Comparison of ENCODE assay signal across 1 cellular context in the genomic region with DNA sequence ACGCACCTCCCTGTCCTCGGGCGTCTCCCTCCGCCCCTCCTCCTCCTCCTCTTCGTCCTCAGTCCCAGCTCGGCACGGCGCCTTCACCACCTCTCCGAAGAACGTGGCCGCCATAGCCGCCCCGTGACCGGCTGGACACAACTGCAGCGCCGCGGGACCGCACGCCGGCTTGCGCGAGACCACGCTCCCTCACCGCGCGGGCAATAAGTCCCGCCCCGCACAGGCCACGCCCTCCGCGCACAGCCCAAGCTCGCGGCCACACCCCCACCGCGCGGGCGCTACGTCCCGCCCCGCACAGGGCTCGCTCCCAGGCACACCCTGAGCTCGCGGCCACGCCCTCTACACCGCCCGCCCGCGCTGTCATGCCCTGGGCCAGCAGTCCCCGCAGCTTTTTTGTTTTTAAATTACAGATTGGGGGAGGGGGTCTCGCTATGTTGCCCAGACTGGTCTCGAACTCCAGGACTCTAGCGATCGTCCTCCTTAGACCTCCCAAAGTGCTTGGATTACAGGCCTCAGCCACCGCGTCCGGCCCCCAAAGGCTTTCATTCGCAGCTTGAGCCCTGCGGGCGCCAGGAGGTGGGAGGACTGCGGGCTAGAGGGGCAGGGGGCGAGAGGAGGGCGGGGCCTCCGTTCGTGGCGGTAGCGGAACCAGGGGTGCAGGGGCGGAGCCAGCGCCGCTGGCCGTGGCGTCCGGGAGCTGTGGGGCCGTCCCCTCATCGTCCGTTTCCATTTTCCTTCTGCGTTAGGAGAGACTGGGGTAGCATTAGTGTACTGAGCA.
TF ChIP-seq lines count a peak whose summit lies in the region.

A gene with protein sequence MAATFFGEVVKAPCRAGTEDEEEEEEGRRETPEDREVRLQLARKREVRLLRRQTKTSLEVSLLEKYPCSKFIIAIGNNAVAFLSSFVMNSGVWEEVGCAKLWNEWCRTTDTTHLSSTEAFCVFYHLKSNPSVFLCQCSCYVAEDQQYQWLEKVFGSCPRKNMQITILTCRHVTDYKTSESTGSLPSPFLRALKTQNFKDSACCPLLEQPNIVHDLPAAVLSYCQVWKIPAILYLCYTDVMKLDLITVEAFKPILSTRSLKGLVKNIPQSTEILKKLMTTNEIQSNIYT (minus strand): TSS at position 180 of the 778 bp plus-strand sequence. CDS start 66 bp downstream, at position 114.

TF ChIP-seq in K562, 482 proteins besides CTCF, POLR2A, EP300 and RAD21 (continued from another document and continues in another):
- TF ChIP-seq, protein P1, sequence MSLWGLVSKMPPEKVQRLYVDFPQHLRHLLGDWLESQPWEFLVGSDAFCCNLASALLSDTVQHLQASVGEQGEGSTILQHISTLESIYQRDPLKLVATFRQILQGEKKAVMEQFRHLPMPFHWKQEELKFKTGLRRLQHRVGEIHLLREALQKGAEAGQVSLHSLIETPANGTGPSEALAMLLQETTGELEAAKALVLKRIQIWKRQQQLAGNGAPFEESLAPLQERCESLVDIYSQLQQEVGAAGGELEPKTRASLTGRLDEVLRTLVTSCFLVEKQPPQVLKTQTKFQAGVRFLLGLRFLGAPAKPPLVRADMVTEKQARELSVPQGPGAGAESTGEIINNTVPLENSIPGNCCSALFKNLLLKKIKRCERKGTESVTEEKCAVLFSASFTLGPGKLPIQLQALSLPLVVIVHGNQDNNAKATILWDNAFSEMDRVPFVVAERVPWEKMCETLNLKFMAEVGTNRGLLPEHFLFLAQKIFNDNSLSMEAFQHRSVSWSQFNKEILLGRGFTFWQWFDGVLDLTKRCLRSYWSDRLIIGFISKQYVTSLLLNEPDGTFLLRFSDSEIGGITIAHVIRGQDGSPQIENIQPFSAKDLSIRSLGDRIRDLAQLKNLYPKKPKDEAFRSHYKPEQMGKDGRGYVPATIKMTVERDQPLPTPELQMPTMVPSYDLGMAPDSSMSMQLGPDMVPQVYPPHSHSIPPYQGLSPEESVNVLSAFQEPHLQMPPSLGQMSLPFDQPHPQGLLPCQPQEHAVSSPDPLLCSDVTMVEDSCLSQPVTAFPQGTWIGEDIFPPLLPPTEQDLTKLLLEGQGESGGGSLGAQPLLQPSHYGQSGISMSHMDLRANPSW (CRISPR knock-in tag; IDR thresholded peaks at IDR 0.05), result peak; percentile 27; the same call in 1 of the 2 replicates
- peak; percentile 84 for TF ChIP-seq MYNN (IDR thresholded peaks at IDR 0.05)
- TF ChIP-seq MYNN (CRISPR knock-in tag; IDR thresholded peaks at IDR 0.05), result no peak
- peak in 1 of 2 experiments; percentile 54; a peak in 2 of 4 replicates for TF ChIP-seq TBL1XR1 (IDR thresholded peaks at IDR 0.05; ENCODE audit: low read length in 2 of 2)
- no peak for TF ChIP-seq HLTF (IDR thresholded peaks at IDR 0.05)
- TF ChIP-seq IFI16 (CRISPR knock-in tag; IDR thresholded peaks at IDR 0.05), result no peak
- TF ChIP-seq RUNX1 (IDR thresholded peaks at IDR 0.05; ENCODE audit: low read depth), result peak; percentile 67; the same call in 1 of the 2 replicates
- no peak for TF ChIP-seq MAFF (IDR thresholded peaks at IDR 0.05; ENCODE audit: low read length)
- TF ChIP-seq EHMT2 (IDR thresholded peaks at IDR 0.05), result no peak
- TF ChIP-seq ZBTB17 (CRISPR knock-in tag; IDR thresholded peaks at IDR 0.05), result peak; percentile 85
- no peak; the same call in none of the 2 replicates for TF ChIP-seq NFIC (IDR thresholded peaks at IDR 0.05)
- peak; percentile 78 for TF ChIP-seq POLR2AphosphoS5 (IDR thresholded peaks at IDR 0.05; ENCODE audit: control insufficient read depth, insufficient read depth, low read depth, low read length)
- no peak for TF ChIP-seq ZNF699 (CRISPR knock-in tag; IDR thresholded peaks at IDR 0.05; ENCODE audit: insufficient replicate concordance)
- peak in 1 of 2 experiments; percentile 59; a peak in 2 of 4 replicates for TF ChIP-seq SRF (CRISPR knock-in tag; IDR thresholded peaks at IDR 0.05)
- TF ChIP-seq, protein P2, sequence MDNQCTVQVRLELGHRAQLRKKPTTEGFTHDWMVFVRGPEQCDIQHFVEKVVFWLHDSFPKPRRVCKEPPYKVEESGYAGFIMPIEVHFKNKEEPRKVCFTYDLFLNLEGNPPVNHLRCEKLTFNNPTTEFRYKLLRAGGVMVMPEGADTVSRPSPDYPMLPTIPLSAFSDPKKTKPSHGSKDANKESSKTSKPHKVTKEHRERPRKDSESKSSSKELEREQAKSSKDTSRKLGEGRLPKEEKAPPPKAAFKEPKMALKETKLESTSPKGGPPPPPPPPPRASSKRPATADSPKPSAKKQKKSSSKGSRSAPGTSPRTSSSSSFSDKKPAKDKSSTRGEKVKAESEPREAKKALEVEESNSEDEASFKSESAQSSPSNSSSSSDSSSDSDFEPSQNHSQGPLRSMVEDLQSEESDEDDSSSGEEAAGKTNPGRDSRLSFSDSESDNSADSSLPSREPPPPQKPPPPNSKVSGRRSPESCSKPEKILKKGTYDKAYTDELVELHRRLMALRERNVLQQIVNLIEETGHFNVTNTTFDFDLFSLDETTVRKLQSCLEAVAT (IDR thresholded peaks at IDR 0.05), result peak; percentile 33 to 59; a peak in 2 of 4 replicates
- TF ChIP-seq, protein P3, sequence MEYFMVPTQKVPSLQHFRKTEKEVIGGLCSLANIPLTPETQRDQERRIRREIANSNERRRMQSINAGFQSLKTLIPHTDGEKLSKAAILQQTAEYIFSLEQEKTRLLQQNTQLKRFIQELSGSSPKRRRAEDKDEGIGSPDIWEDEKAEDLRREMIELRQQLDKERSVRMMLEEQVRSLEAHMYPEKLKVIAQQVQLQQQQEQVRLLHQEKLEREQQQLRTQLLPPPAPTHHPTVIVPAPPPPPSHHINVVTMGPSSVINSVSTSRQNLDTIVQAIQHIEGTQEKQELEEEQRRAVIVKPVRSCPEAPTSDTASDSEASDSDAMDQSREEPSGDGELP (CRISPR knock-in tag; IDR thresholded peaks at IDR 0.05; ENCODE audit: borderline replicate concordance), result peak; percentile 88; the same call in 1 of the 2 replicates
- peak; percentile 94 for TF ChIP-seq HMGN3 (IDR thresholded peaks at IDR 0.05; ENCODE audit: borderline replicate concordance, extremely low read depth, insufficient read length, low read depth, low read length)
- TF ChIP-seq, protein P4, sequence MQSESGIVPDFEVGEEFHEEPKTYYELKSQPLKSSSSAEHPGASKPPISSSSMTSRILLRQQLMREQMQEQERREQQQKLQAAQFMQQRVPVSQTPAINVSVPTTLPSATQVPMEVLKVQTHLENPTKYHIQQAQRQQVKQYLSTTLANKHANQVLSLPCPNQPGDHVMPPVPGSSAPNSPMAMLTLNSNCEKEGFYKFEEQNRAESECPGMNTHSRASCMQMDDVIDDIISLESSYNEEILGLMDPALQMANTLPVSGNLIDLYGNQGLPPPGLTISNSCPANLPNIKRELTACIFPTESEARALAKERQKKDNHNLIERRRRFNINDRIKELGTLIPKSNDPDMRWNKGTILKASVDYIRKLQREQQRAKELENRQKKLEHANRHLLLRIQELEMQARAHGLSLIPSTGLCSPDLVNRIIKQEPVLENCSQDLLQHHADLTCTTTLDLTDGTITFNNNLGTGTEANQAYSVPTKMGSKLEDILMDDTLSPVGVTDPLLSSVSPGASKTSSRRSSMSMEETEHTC (IDR thresholded peaks at IDR 0.05), result peak; percentile 77
- TF ChIP-seq, protein P5, sequence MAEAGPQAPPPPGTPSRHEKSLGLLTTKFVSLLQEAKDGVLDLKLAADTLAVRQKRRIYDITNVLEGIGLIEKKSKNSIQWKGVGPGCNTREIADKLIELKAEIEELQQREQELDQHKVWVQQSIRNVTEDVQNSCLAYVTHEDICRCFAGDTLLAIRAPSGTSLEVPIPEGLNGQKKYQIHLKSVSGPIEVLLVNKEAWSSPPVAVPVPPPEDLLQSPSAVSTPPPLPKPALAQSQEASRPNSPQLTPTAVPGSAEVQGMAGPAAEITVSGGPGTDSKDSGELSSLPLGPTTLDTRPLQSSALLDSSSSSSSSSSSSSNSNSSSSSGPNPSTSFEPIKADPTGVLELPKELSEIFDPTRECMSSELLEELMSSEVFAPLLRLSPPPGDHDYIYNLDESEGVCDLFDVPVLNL (CRISPR knock-in tag; IDR thresholded peaks at IDR 0.05; ENCODE audit: low read depth), result no peak
- TF ChIP-seq SUPT5H (IDR thresholded peaks at IDR 0.05), result peak; percentile 97
- TF ChIP-seq, protein P6, sequence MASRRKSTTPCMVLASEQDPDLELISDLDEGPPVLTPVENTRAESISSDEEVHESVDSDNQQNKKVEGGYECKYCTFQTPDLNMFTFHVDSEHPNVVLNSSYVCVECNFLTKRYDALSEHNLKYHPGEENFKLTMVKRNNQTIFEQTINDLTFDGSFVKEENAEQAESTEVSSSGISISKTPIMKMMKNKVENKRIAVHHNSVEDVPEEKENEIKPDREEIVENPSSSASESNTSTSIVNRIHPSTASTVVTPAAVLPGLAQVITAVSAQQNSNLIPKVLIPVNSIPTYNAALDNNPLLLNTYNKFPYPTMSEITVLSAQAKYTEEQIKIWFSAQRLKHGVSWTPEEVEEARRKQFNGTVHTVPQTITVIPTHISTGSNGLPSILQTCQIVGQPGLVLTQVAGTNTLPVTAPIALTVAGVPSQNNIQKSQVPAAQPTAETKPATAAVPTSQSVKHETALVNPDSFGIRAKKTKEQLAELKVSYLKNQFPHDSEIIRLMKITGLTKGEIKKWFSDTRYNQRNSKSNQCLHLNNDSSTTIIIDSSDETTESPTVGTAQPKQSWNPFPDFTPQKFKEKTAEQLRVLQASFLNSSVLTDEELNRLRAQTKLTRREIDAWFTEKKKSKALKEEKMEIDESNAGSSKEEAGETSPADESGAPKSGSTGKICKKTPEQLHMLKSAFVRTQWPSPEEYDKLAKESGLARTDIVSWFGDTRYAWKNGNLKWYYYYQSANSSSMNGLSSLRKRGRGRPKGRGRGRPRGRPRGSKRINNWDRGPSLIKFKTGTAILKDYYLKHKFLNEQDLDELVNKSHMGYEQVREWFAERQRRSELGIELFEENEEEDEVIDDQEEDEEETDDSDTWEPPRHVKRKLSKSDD (conservative IDR thresholded peaks at IDR 0.05; ENCODE audit: low read length), result peak; percentile 81; the same call in 1 of the 2 replicates
- TF ChIP-seq ZNF561 (CRISPR knock-in tag; conservative IDR thresholded peaks at IDR 0.05), result peak; percentile 21; the same call in 1 of the 2 replicates
- no peak; the same call in 1 of the 2 replicates for TF ChIP-seq ZNF3 (CRISPR knock-in tag; IDR thresholded peaks at IDR 0.05)
- TF ChIP-seq KLF6 (CRISPR knock-in tag; IDR thresholded peaks at IDR 0.05; ENCODE audit: borderline replicate concordance), result no peak
- TF ChIP-seq U2AF1 (optimal IDR thresholded peaks at IDR 0.05; ENCODE audit: low read depth, low read length), result peak; percentile 98
- peak in 1 of 2 experiments; percentile 22; a peak in 1 of 4 replicates for TF ChIP-seq TEAD1 (CRISPR knock-in tag; IDR thresholded peaks at IDR 0.05)
- peak; percentile 44; the same call in 1 of the 2 replicates for TF ChIP-seq ZEB2 (IDR thresholded peaks at IDR 0.05)
- TF ChIP-seq ZNF311 (CRISPR knock-in tag; IDR thresholded peaks at IDR 0.05), result no peak
- no peak for TF ChIP-seq FOXM1 (IDR thresholded peaks at IDR 0.05; ENCODE audit: low read depth)
- peak; percentile 82; the same call in 1 of the 2 replicates for TF ChIP-seq FOXM1 (CRISPR knock-in tag; IDR thresholded peaks at IDR 0.05; ENCODE audit: low read depth)
- peak; percentile 56; the same call in 1 of the 2 replicates for TF ChIP-seq ARID1B (IDR thresholded peaks at IDR 0.05)
- TF ChIP-seq PHF8 (IDR thresholded peaks at IDR 0.05; ENCODE audit: borderline replicate concordance, low read length), result peak; percentile 71
- TF ChIP-seq MTA1 (IDR thresholded peaks at IDR 0.05; ENCODE audit: borderline replicate concordance), result peak; percentile 53; the same call in 1 of the 2 replicates
- TF ChIP-seq KLF1 (tag; IDR thresholded peaks at IDR 0.05), result peak; percentile 88
- TF ChIP-seq TBP (optimal IDR thresholded peaks at IDR 0.05; ENCODE audit: low read depth, low read length), result peak; percentile 88
- TF ChIP-seq, protein P7, sequence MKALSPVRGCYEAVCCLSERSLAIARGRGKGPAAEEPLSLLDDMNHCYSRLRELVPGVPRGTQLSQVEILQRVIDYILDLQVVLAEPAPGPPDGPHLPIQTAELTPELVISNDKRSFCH (CRISPR knock-in tag; IDR thresholded peaks at IDR 0.05), result no peak
- TF ChIP-seq, protein P7 (tag; IDR thresholded peaks at IDR 0.05), result peak; percentile 93; the same call in 1 of the 2 replicates
- no peak for TF ChIP-seq TEAD2 (tag; IDR thresholded peaks at IDR 0.05)
- no peak for TF ChIP-seq RBM14 (IDR thresholded peaks at IDR 0.05; ENCODE audit: borderline replicate concordance, insufficient read depth, low read depth, low read length)
- no peak for TF ChIP-seq SRSF9 (IDR thresholded peaks at IDR 0.05; ENCODE audit: borderline replicate concordance, low read depth, low read length)
- peak; percentile 86 for TF ChIP-seq PRPF4 (IDR thresholded peaks at IDR 0.05; ENCODE audit: insufficient read depth, low read depth, low read length, poor library complexity, severe bottlenecking)
- TF ChIP-seq KDM2B (CRISPR knock-in tag; IDR thresholded peaks at IDR 0.05), result peak; percentile 70; the same call in 1 of the 2 replicates
- peak; percentile 90 for TF ChIP-seq GTF2F1 (IDR thresholded peaks at IDR 0.05; ENCODE audit: low read depth, low read length)
- no peak for TF ChIP-seq HSF4 (CRISPR knock-in tag; IDR thresholded peaks at IDR 0.05; ENCODE audit: borderline replicate concordance)
- TF ChIP-seq, protein P8, sequence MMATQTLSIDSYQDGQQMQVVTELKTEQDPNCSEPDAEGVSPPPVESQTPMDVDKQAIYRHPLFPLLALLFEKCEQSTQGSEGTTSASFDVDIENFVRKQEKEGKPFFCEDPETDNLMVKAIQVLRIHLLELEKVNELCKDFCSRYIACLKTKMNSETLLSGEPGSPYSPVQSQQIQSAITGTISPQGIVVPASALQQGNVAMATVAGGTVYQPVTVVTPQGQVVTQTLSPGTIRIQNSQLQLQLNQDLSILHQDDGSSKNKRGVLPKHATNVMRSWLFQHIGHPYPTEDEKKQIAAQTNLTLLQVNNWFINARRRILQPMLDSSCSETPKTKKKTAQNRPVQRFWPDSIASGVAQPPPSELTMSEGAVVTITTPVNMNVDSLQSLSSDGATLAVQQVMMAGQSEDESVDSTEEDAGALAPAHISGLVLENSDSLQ (IDR thresholded peaks at IDR 0.05), result peak; percentile 44
- no peak for TF ChIP-seq RBM17 (IDR thresholded peaks at IDR 0.05; ENCODE audit: borderline replicate concordance, low read depth, low read length)
- peak; percentile 66; the same call in 1 of the 2 replicates for TF ChIP-seq MBD2 (IDR thresholded peaks at IDR 0.05; ENCODE audit: borderline replicate concordance, low read depth)
- TF ChIP-seq RBM15 (IDR thresholded peaks at IDR 0.05; ENCODE audit: insufficient read depth, low read length), result no peak
- TF ChIP-seq ZNF232 (CRISPR knock-in tag; IDR thresholded peaks at IDR 0.05), result 0 out of 2 replicates have a peak, but pooled peaks have one; percentile 23
- no peak for TF ChIP-seq ZNF316 (IDR thresholded peaks at IDR 0.05)
- TF ChIP-seq EZH2 (IDR thresholded peaks at IDR 0.05; ENCODE audit: borderline replicate concordance, low read depth, low read length), result no peak
- TF ChIP-seq ZKSCAN1 (IDR thresholded peaks at IDR 0.05; ENCODE audit: low read depth, low read length), result 0 out of 2 replicates have a peak, but pooled peaks have one; percentile 22
- peak; percentile 41 for TF ChIP-seq SIRT6 (IDR thresholded peaks at IDR 0.05; ENCODE audit: low read depth, low read length)
